Comparison of ENCODE assay signal across 19 cellular contexts in the genomic region with DNA sequence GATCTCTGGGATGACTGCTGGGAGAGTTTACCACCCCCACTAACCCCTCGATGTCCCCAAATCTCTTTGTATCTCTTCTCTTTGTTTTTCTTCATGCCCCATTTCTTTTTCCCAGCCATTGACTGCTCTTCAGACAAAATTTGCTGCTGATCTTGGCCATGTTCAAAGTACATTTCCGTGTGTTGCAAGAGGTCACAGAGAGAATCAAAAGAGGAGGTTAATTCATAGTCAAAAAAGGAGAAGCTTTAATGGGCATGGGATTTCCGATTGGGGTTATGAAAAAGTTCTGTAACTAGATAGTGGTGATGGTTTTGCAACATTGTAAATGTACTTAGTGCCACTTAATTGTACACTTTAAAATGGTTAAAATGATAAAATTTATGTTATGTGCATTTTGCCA.
"Had no signal": no experiment of that assay in that cellular context is flagged by ENCODE, and none has a peak within 500 bp of the region (broad histone marks: within the 10 kb centered on the region; RNA-seq: fewer than 3 reads in every experiment).

No MANE protein-coding gene starts in this region.

- H3K27ac Mint-ChIP-seq: activated naive CD4-positive, alpha-beta T cell treated with anti-CD3 and anti-CD28 coated beads for 36 hours; activated T-helper 17 cell treated with anti-CD3 and anti-CD28 coated beads, Interleukin-2, amount 50 U/mL, for 72 hours; endodermal cell; natural killer cell; progenitor cell of endocrine pancreas had no signal

- H3K27me3 ChIP-seq: right atrium auricular region, tibial nerve, vagina had no signal

- H3K27ac ChIP-seq: right atrium auricular region, tibial nerve, vagina had no signal

- H3K4me1 Mint-ChIP-seq: activated T-helper 17 cell treated with anti-CD3 and anti-CD28 coated beads, Interleukin-2, amount 50 U/mL, for 72 hours; natural killer cell had no signal

- H3K4me3 Mint-ChIP-seq: activated naive CD4-positive, alpha-beta T cell treated with anti-CD3 and anti-CD28 coated beads for 36 hours; activated T-helper 17 cell treated with anti-CD3 and anti-CD28 coated beads, Interleukin-2, amount 50 U/mL, for 72 hours; endodermal cell; natural killer cell had no signal

- H3K9me3 Mint-ChIP-seq: activated naive CD4-positive, alpha-beta T cell treated with anti-CD3 and anti-CD28 coated beads for 36 hours; activated T-helper 17 cell treated with anti-CD3 and anti-CD28 coated beads, Interleukin-2, amount 50 U/mL, for 72 hours; endodermal cell; natural killer cell had no signal

- H3K4me2 ChIP-seq: smooth muscle cell had no signal

- ATAC-seq: activated T-helper 17 cell treated with anti-CD3 and anti-CD28 coated beads, Interleukin-2, amount 50 U/mL, for 72 hours; left colon; natural killer cell had no signal

- H3K4me3 ChIP-seq: right atrium auricular region, smooth muscle cell, tibial nerve, vagina had no signal

- H3K36me3 ChIP-seq: tibial nerve, vagina had no signal

- H3K4me1 ChIP-seq: tibial nerve, vagina had no signal

- H3K36me3 Mint-ChIP-seq: natural killer cell had no signal

- DNase-seq: activated CD4-positive, CD25-positive, alpha-beta regulatory T cell treated with anti-CD3 and anti-CD28 coated beads, Interleukin-2, amount 50 U/mL, for 72 hours; activated naive CD4-positive, alpha-beta T cell treated with anti-CD3 and anti-CD28 coated beads for 36 hours; activated T-cell treated with anti-CD3 and anti-CD28 coated beads for 4 hours; endodermal cell; erythroblast; left colon; mammary epithelial cell; natural killer cell; stimulated activated CD4-positive, alpha-beta T cell treated with anti-CD3 and anti-CD28 coated beads, Interleukin-4, amount 100 ng/mL, for 4 hours; stimulated activated CD8-positive, alpha-beta memory T cell treated with anti-CD3 and anti-CD28 coated beads, Interleukin-4, amount 100 ng/mL, for 48 hours; stimulated activated naive CD4-positive, alpha-beta T cell treated with Interleukin-2 at 50 U/mL for 16 hours; substantia nigra; T1000 had no signal

- H3K9me3 ChIP-seq: right atrium auricular region, tibial nerve, vagina had no signal
